ENCODE assay signal across 8 cellular contexts in genomic region chr21:33976082-33976979, GRCh38.
A peak's percentile ranks its signal among the peaks of the same experiment; 100 is the strongest.
DNase-seq lines count a peak whose midpoint lies in the region; ATAC-seq and TF ChIP-seq lines count a peak whose summit lies in the region.

No MANE protein-coding gene starts in this region.

- H3K4me3 Mint-ChIP-seq in CD14-positive monocyte, result peak overlapping the region; percentile 49 to 79
- peak overlapping the region; percentile 75 for H3K4me3 Mint-ChIP-seq in activated naive CD8-positive, alpha-beta T cell treated with anti-CD3 and anti-CD28 coated beads, Interleukin-2, amount 10 ng/mL, durations not matched to agents 7 days and 5 days

- intact Hi-C loops in CD14-positive monocyte (cut with micrococcal nuclease), result loop anchor here (2.0 to 5.0 kb wide), 3 partner anchors 39 to 46 kb away; no protein-coding TSS in a partner anchor

- POLR2A ChIA-PET in activated naive CD8-positive, alpha-beta T cell treated with anti-CD3 and anti-CD28 coated beads, Interleukin-2, amount 10 ng/mL, durations not matched to agents 7 days and 5 days (lab: Charles Lee), result interaction anchor here (0.5 to 8.9 kb wide), 8 partner anchors 24 to 100 kb away, joined by 3 to 104 read pairs (median 4); partner anchors contain the start of genes MRPS6 and SLC5A3

- H3K36me3 Mint-ChIP-seq in CD14-positive monocyte, result no peaks in the 10 kb centered on the region
- H3K36me3 Mint-ChIP-seq in activated naive CD8-positive, alpha-beta T cell treated with anti-CD3 and anti-CD28 coated beads, Interleukin-2, amount 10 ng/mL, durations not matched to agents 7 days and 5 days, result peaks cover 38% of the 10 kb centered on the region

- peaks cover 0 to 2% (median 0%) of the 10 kb centered on the region in 7 donors for H3K9me3 Mint-ChIP-seq in CD14-positive monocyte
- no peaks in the 10 kb centered on the region for H3K9me3 Mint-ChIP-seq in activated naive CD8-positive, alpha-beta T cell treated with anti-CD3 and anti-CD28 coated beads, Interleukin-2, amount 10 ng/mL, durations not matched to agents 7 days and 5 days

- H3K4me1 Mint-ChIP-seq in CD14-positive monocyte, result peaks cover 52% of the 10 kb centered on the region
- H3K4me1 Mint-ChIP-seq in activated naive CD8-positive, alpha-beta T cell treated with anti-CD3 and anti-CD28 coated beads, Interleukin-2, amount 10 ng/mL, durations not matched to agents 7 days and 5 days, result peaks cover 58% of the 10 kb centered on the region

- no peak for TF ChIP-seq CTCF in CD14-positive monocyte (IDR thresholded peaks at IDR 0.05)

- no peak for DNase-seq in CD14-positive monocyte (ENCODE audit: low spot score)
- peak; percentile 47 for DNase-seq in activated naive CD8-positive, alpha-beta T cell treated with anti-CD3 and anti-CD28 coated beads, Interleukin-2, amount 10 ng/mL, durations not matched to agents 7 days and 5 days
- DNase-seq in hepatic stellate cell (ENCODE audit: low spot score), result peak; percentile 86
- peak; percentile 59 for DNase-seq in stimulated activated CD4-positive, alpha-beta T cell treated with anti-CD3 and anti-CD28 coated beads, Interleukin-4, amount 100 ng/mL, for 1 hour
- DNase-seq in cerebellar nuclear complex (lab: John Stamatoyannopoulos, UW), result no peak

- peaks cover 0 to 2% (median under 1%) of the 10 kb centered on the region in 3 donors for H3K27me3 Mint-ChIP-seq in CD14-positive monocyte (ENCODE audit: low read depth in 3 of 3)
- H3K27me3 Mint-ChIP-seq in activated naive CD8-positive, alpha-beta T cell treated with anti-CD3 and anti-CD28 coated beads, Interleukin-2, amount 10 ng/mL, durations not matched to agents 7 days and 5 days, result no peaks in the 10 kb centered on the region

- peak overlapping the region; percentile 87 to 98 (median 92) for H3K27ac Mint-ChIP-seq in CD14-positive monocyte
- peak overlapping the region; percentile 90 for H3K27ac Mint-ChIP-seq in activated naive CD8-positive, alpha-beta T cell treated with anti-CD3 and anti-CD28 coated beads, Interleukin-2, amount 10 ng/mL, durations not matched to agents 7 days and 5 days

- ATAC-seq in GM19397 (IDR thresholded peaks at IDR 0.05; ENCODE audit: unreplicated experiment) (peak; percentile 45), HG03378 (IDR thresholded peaks at IDR 0.05; ENCODE audit: unreplicated experiment) (peak; percentile 37), SK-N-SH treated with all-trans-retinoic acid at 6 μM for 48 hours (peak; percentile 85)
- ATAC-seq in activated naive CD8-positive, alpha-beta T cell treated with anti-CD3 and anti-CD28 coated beads, Interleukin-2, amount 10 ng/mL, durations not matched to agents 7 days and 5 days (ENCODE audit: low read depth), result peak; percentile 48

TF ChIP-seq in SK-N-SH treated with all-trans-retinoic acid at 6 μM for 48 hours, 23 proteins besides CTCF, POLR2A, EP300 and RAD21:
- no peak for TF ChIP-seq BACH2 (CRISPR knock-in tag; IDR thresholded peaks at IDR 0.05; ENCODE audit: borderline replicate concordance)
- TF ChIP-seq ZC3H10 (CRISPR knock-in tag; IDR thresholded peaks at IDR 0.05), result no peak
- TF ChIP-seq, protein P1, sequence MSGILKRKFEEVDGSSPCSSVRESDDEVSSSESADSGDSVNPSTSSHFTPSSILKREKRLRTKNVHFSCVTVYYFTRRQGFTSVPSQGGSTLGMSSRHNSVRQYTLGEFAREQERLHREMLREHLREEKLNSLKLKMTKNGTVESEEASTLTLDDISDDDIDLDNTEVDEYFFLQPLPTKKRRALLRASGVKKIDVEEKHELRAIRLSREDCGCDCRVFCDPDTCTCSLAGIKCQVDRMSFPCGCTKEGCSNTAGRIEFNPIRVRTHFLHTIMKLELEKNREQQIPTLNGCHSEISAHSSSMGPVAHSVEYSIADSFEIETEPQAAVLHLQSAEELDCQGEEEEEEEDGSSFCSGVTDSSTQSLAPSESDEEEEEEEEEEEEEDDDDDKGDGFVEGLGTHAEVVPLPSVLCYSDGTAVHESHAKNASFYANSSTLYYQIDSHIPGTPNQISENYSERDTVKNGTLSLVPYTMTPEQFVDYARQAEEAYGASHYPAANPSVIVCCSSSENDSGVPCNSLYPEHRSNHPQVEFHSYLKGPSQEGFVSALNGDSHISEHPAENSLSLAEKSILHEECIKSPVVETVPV (CRISPR knock-in tag; IDR thresholded peaks at IDR 0.05), result no peak
- TF ChIP-seq ISL1 (CRISPR knock-in tag; IDR thresholded peaks at IDR 0.05), result no peak
- TF ChIP-seq PPARA (CRISPR knock-in tag; IDR thresholded peaks at IDR 0.05; ENCODE audit: borderline replicate concordance), result no peak

Comparison
In these comparisons a context has a peak if more than half of its experiments do, and no peak if none do; other contexts are left out.
1. DNase-seq: peak in activated naive CD8-positive, alpha-beta T cell treated with anti-CD3 and anti-CD28 coated beads, Interleukin-2, amount 10 ng/mL, durations not matched to agents 7 days and 5 days (single experiment), hepatic stellate cell (single experiment) and stimulated activated CD4-positive, alpha-beta T cell treated with anti-CD3 and anti-CD28 coated beads, Interleukin-4, amount 100 ng/mL, for 1 hour (single experiment); none in CD14-positive monocyte (single experiment) and cerebellar nuclear complex (0 of 2).
2. Peak in every context shown above with its lines, with median percentiles within 50 percentile points of each other: ATAC-seq.